Comparison of ENCODE assay signal across 27 cellular contexts in the genomic region with DNA sequence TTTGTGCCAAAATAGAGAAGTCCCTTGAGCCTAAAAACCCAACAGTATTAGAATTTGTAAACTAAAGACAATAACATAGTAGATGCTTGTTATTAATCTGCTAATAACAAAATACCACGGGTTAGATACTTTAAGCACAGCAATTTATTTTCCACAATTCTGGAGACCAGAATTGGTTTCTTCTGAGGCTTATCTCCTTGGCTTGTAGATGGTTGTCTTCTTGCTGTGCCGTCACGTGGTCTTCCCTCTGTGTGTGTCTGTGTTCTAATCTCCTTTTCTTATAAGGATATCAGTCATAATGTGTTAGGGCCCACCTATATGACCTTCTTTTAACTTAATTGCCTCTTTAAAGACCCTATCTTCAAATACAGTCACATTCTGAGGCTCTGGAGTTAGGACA.
"Had no signal": no experiment of that assay in that cellular context is flagged by ENCODE, and none has a peak within 500 bp of the region (broad histone marks: within the 10 kb centered on the region; RNA-seq: fewer than 3 reads in every experiment).

No MANE protein-coding gene starts in this region.

- H3K36me3 ChIP-seq: gastrocnemius medialis, neutrophil, right lobe of liver, suprapubic skin, transverse colon, vagina had no signal

- H3K9me3 ChIP-seq: gastrocnemius medialis, mucosa of descending colon, neutrophil, right lobe of liver, suprapubic skin, transverse colon, vagina had no signal

- H3K27ac ChIP-seq: dorsolateral prefrontal cortex, gastrocnemius medialis, hepatocyte, neutrophil, parathyroid adenoma, right lobe of liver, suprapubic skin, transverse colon, vagina had no signal

- H3K36me3 Mint-ChIP-seq: memory B cell; naive B cell; natural killer cell treated with Interleukin-12 subunit alpha and Interleukin-12 subunit beta and Interleukin-15 and Interleukin-18, amount 100 ng/mL, for 72 hours had no signal

- ATAC-seq: esophagus mucosa; gastrocnemius medialis; left lobe of liver; mucosa of descending colon; natural killer cell treated with Interleukin-12 subunit alpha and Interleukin-12 subunit beta and Interleukin-15 and Interleukin-18, amount 100 ng/mL, for 72 hours; right lobe of liver; stimulated activated naive CD8-positive, alpha-beta T cell treated with anti-CD3 and anti-CD28 coated beads, Interleukin-15, amount 100 ng/mL, for 72 hours had no signal

- H3K4me1 ChIP-seq: parathyroid adenoma, right lobe of liver, suprapubic skin, vagina had no signal

- H3K9ac ChIP-seq: parathyroid adenoma had no signal

- H2AFZ ChIP-seq: hepatocyte, parathyroid adenoma had no signal

- H3K27ac Mint-ChIP-seq: memory B cell; naive B cell; natural killer cell treated with Interleukin-12 subunit alpha and Interleukin-12 subunit beta and Interleukin-15 and Interleukin-18, amount 100 ng/mL, for 72 hours; progenitor cell of endocrine pancreas; stimulated activated naive CD8-positive, alpha-beta T cell treated with anti-CD3 and anti-CD28 coated beads, Interleukin-15, amount 100 ng/mL, for 72 hours had no signal

- H3K79me2 ChIP-seq: hepatocyte, parathyroid adenoma had no signal

- H3K4me3 ChIP-seq: dorsolateral prefrontal cortex, gastrocnemius medialis, hepatocyte, lung, mucosa of descending colon, right lobe of liver, suprapubic skin, transverse colon, vagina had no signal

- H3K27me3 ChIP-seq: gastrocnemius medialis, hepatocyte, neutrophil, right lobe of liver, suprapubic skin, transverse colon, vagina had no signal

- H3K4me2 ChIP-seq: hepatocyte had no signal

- H3K4me3 Mint-ChIP-seq: memory B cell; naive B cell; natural killer cell treated with Interleukin-12 subunit alpha and Interleukin-12 subunit beta and Interleukin-15 and Interleukin-18, amount 100 ng/mL, for 72 hours; stimulated activated naive CD8-positive, alpha-beta T cell treated with anti-CD3 and anti-CD28 coated beads, Interleukin-15, amount 100 ng/mL, for 72 hours had no signal

- H3K4me1 Mint-ChIP-seq: memory B cell; naive B cell; stimulated activated naive CD8-positive, alpha-beta T cell treated with anti-CD3 and anti-CD28 coated beads, Interleukin-15, amount 100 ng/mL, for 72 hours had no signal

- H3K27me3 Mint-ChIP-seq: naive B cell; stimulated activated naive CD8-positive, alpha-beta T cell treated with anti-CD3 and anti-CD28 coated beads, Interleukin-15, amount 100 ng/mL, for 72 hours had no signal

- DNase-seq: dorsolateral prefrontal cortex; effector CD4-positive, alpha-beta T cell; foreskin fibroblast; gastrocnemius medialis; head of caudate nucleus; kidney; mucosa of descending colon; naive B cell; right lobe of liver; small intestine; stimulated activated CD4-positive, alpha-beta T cell treated with anti-CD3 and anti-CD28 coated beads, Interleukin-15, amount 100 ng/mL, for 24 hours; stimulated activated CD4-positive, alpha-beta T cell treated with anti-CD3 and anti-CD28 coated beads, Interleukin-2, amount 100 ng/mL, for 48 hours; stimulated activated CD8-positive, alpha-beta memory T cell treated with anti-CD3 and anti-CD28 coated beads, Interleukin-4, amount 100 ng/mL, for 48 hours; stimulated activated naive CD4-positive, alpha-beta T cell; stimulated activated naive CD8-positive, alpha-beta T cell treated with anti-CD3 and anti-CD28 coated beads, Interleukin-15, amount 100 ng/mL, for 72 hours; transverse colon had no signal
